Comparison of ENCODE assay signal across 9 cellular contexts in the genomic region with DNA sequence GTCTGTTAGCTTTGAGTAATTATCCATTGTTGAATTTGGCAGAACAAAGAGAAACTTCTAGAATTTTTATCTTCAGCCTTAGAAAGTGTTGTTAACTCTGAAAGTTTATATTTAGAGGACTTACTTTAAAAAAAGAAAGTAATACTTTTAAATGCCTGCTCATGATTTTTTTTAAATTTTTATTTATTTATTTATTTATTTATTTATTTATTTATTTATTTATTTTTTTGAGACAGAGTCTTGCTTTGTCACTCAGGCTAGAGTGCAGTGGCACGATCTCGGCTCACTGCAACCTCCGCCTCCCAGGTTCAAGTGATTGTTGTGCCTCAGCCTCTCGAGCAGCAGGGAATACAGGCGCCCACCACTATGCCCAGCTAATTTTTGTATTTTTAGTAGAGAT. TPM values are rescaled to one million over a fixed set of nuclear protein-coding genes. Genes with fewer than 3 reads are reported as not detected.
DNase-seq lines count a peak whose midpoint lies in the region; ATAC-seq, FAIRE-seq and TF ChIP-seq lines count a peak whose summit lies in the region.
"Not testable (repeated sequence)": the region's sequence is repeated elsewhere in the genome, so short reads cannot be mapped to it uniquely, and the experiment has no call there.
"Had no signal": no experiment of that assay in that cellular context is flagged by ENCODE, and none has a peak within 500 bp of the region (broad histone marks: within the 10 kb centered on the region; RNA-seq: fewer than 3 reads in every experiment).

No MANE protein-coding gene starts in this region.

- not testable (repeated sequence) for TF ChIP-seq CTCF in A549 (IDR thresholded peaks at IDR 0.05); VCaP (conservative IDR thresholded peaks at IDR 0.05); body of pancreas (IDR thresholded peaks at IDR 0.05); gastroesophageal sphincter (IDR thresholded peaks at IDR 0.05); left ventricle myocardium inferior (IDR thresholded peaks at IDR 0.05; ENCODE audit: borderline replicate concordance); hepatocyte (IDR thresholded peaks at IDR 0.05; ENCODE audit: poor library complexity); thoracic aorta (IDR thresholded peaks at IDR 0.05)

- not testable (repeated sequence) for H3K4me3 ChIP-seq in A549, body of pancreas, gastroesophageal sphincter, left ventricle myocardium inferior, hepatocyte, thoracic aorta

- TF ChIP-seq EP300 in A549 (IDR thresholded peaks at IDR 0.05); gastroesophageal sphincter (IDR thresholded peaks at IDR 0.05): not testable (repeated sequence)

- not testable (repeated sequence) for H3K9me3 ChIP-seq in A549; body of pancreas; gastroesophageal sphincter; left ventricle myocardium inferior (replicated peaks); hepatocyte (ENCODE audit: low read depth); thoracic aorta

- H3K27me3 ChIP-seq in body of pancreas; gastroesophageal sphincter; left ventricle myocardium inferior (ENCODE audit: low read depth); hepatocyte; thoracic aorta (replicated peaks; ENCODE audit: insufficient read depth): not testable (repeated sequence)

- POLR2A ChIA-PET in A549 (lab: Yijun Ruan, JAX) = not testable (repeated sequence)

- not testable (repeated sequence) for TF ChIP-seq POLR2A in A549 (IDR thresholded peaks at IDR 0.05; ENCODE audit: low read length); gastroesophageal sphincter (IDR thresholded peaks at IDR 0.05)
- TF ChIP-seq POLR2A in body of pancreas (IDR thresholded peaks at IDR 0.05) = peak in 1 of 3 donors; percentile 4

- not testable (repeated sequence) for H3K9me2 ChIP-seq in hepatocyte (replicated peaks; ENCODE audit: insufficient read depth)

- DNase-seq in A549 (ENCODE audit: low read depth in 1 of 2, low spot score in 1 of 2); body of pancreas; left ventricle myocardium inferior; hepatocyte (ENCODE audit: low spot score); thoracic aorta (ENCODE audit: low spot score): not testable (repeated sequence)

- CTCF ChIA-PET in A549 (lab: Yijun Ruan, JAX) = interaction anchor here (0.6 kb wide), 1 partner anchor 25 kb away, joined by 3 read pairs; no protein-coding TSS in a partner anchor

- not testable (repeated sequence) for H4K20me1 ChIP-seq in hepatocyte (ENCODE audit: insufficient read depth, poor library complexity, severe bottlenecking)

- not testable (repeated sequence) for H3K4me1 ChIP-seq in A549
- H3K4me1 ChIP-seq in body of pancreas = peaks cover 85% of the 10 kb centered on the region
- H3K4me1 ChIP-seq in gastroesophageal sphincter = peaks cover 10 to 62% (median 14%) of the 10 kb centered on the region in 3 donors
- H3K4me1 ChIP-seq in left ventricle myocardium inferior = peaks cover 85% of the 10 kb centered on the region
- peaks cover 12% of the 10 kb centered on the region for H3K4me1 ChIP-seq in hepatocyte (ENCODE audit: insufficient read depth)
- peaks cover 19 to 75% of the 10 kb centered on the region in 2 donors for H3K4me1 ChIP-seq in thoracic aorta (ENCODE audit: control insufficient read depth in 1 of 2, low read depth in 2 of 2)

- 94% methylated on average over 5 of the region's 5 CpGs for WGBS in A549 (ENCODE audit: missing lambda C conversion rate)
- WGBS in body of pancreas, 2 donors = 41 to 53% methylated on average over 5 of the region's 5 CpGs
- 73% methylated on average over 4 to 5 of the region's 5 CpGs for WGBS in gastroesophageal sphincter (ENCODE audit: low coverage in 1 of 2), 2 donors
- WGBS in hepatocyte (ENCODE audit: low lambda C conversion rate, missing lambda C conversion rate) = 98% methylated on average over 5 of the region's 5 CpGs

- H2AFZ ChIP-seq in hepatocyte = not testable (repeated sequence)

- not testable (repeated sequence) for ATAC-seq in A549; body of pancreas; gastroesophageal sphincter; thoracic aorta (ENCODE audit: insufficient number of reproducible peaks, low FRiP score, low read depth)

- not testable (repeated sequence) for H3K27ac ChIP-seq in A549
- H3K27ac ChIP-seq in VCaP (peak overlapping the region; percentile 79), body of pancreas (peak overlapping the region; percentile 84 to 93 (median 88)), gastroesophageal sphincter (peak overlapping the region in 3 of 4 donors; percentile 68 to 73 (median 70)), left ventricle myocardium inferior (replicated peaks) (peak overlapping the region; percentile 96), hepatocyte (peak overlapping the region; percentile 83), thoracic aorta (peak overlapping the region; percentile 48 to 69)

- H3K36me3 ChIP-seq in body of pancreas (replicated peaks in 1 of 2; ENCODE audit: insufficient read depth in 1 of 2, low read depth in 2 of 2); gastroesophageal sphincter; left ventricle myocardium inferior; hepatocyte (replicated peaks; ENCODE audit: insufficient read depth, low read depth); thoracic aorta: not testable (repeated sequence)

- TF ChIP-seq RAD21 in A549 (conservative IDR thresholded peaks at IDR 0.05 in 1 of 2, IDR thresholded peaks at IDR 0.05 in 1 of 2) = not testable (repeated sequence)

- H3K4me2 ChIP-seq in A549, hepatocyte: not testable (repeated sequence)

- not testable (repeated sequence) for H3K79me2 ChIP-seq in hepatocyte

- not testable (repeated sequence) for FAIRE-seq in A549 (lab: Jason Lieb, UNC)

- intact Hi-C loops in body of pancreas (cut with DNase I) = loop anchor here (10.0 kb wide), 1 partner anchor 49 kb away; no protein-coding TSS in a partner anchor
- intact Hi-C loops in left ventricle myocardium inferior (cut with micrococcal nuclease) = not testable (repeated sequence)

TF ChIP-seq in A549, 52 proteins besides CTCF, POLR2A, EP300 and RAD21:
- peak; percentile 58 for TF ChIP-seq ZC3H11A (IDR thresholded peaks at IDR 0.05)

RNA-seq across cellular contexts. Expression of gene NTN4, which starts 54.8 kb away (rescaled TPM):
- polyA plus RNA-seq in A549 (2011; rRNA removed) (132 and 168 TPM in 2 replicates), A549 (2017; fragmentation: RNase III; extraction: RNeasy Plus Mini Kit Qiagen cat#74134 plus additional on column Dnase treatment) (36.9 to 37.3 TPM (median 37.1 TPM) in 3 replicates), hepatocyte (20.2 and 23.5 TPM in 2 replicates)
- 63.1 and 77.4 TPM in 2 replicates for polyA plus RNA-seq in A549 (2012; cell fraction: cytosol; rRNA removed)
- polyA plus RNA-seq in A549 (2012; cell fraction: nucleus; rRNA removed) = 77.0 and 82.3 TPM in 2 replicates
- 274 and 323 TPM in 2 replicates for polyA minus RNA-seq in A549 (2011; rRNA and poly(A)+ RNA removed)
- total RNA-seq in body of pancreas (10 to 100 TPM; 47.7 to 62.0 TPM), gastroesophageal sphincter (100 to 1,000 TPM in 1 of 4 donors, 10 to 100 TPM in 3; 33.5 to 103 (median 51.5) TPM), left ventricle myocardium inferior (76.8 TPM), hepatocyte (33.5 and 37.0 TPM in 2 replicates), thoracic aorta (10 to 100 TPM; 72.3 to 79.2 TPM)
- total RNA-seq: CD8-positive, alpha-beta memory T cell had no signal
- polyA plus RNA-seq: CD14-positive monocyte had no signal
